Comparison of ENCODE assay signal across 18 cellular contexts in the genomic region with DNA sequence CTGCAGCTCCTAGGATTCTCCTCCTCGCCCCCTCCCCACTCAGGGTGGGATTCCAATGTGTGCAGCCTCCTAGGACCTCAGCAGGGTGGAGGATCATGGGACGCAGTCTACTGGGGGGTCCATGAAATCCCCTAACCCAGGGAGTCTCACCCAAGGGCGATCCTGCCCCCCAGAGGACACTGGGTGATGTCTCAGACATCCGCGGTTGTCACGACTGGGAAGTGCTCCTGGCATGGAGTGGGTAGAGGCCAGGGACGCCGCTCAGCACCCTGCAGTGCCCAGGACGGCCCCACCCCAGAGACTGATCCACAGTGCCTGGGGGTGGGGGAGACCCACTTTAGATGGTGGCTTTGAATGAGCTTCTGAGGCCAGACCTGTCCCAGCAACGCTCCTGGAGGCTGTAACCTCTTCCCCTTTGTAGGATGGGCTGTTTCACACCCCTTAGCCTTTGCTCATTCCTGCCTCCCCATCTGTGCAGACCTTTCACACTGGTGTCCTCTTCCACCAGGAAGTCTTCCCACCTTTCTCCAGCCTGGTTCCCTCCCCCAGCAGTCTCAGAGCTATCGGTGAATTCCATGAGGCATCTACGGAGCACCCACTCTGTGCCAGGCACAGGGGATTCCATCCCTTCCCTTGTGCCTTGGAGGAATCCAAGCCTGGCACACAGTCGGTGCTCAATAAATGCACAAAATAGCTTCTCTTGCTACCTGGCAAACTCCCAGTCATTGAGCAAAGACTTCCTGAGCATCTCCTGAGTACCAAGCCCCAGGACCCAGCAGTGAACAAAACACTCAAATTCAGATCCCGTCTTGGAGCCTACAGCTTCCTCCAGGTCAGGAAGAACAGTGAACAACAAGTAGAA. TPM values are rescaled to one million over a fixed set of nuclear protein-coding genes. Genes with fewer than 3 reads are reported as not detected.
A peak's percentile ranks its signal among the peaks of the same experiment; 100 is the strongest.
DNase-seq lines count a peak whose midpoint lies in the region; ATAC-seq, FAIRE-seq and TF ChIP-seq lines count a peak whose summit lies in the region.
"Had no signal": no experiment of that assay in that cellular context is flagged by ENCODE, and none has a peak within 500 bp of the region (broad histone marks: within the 10 kb centered on the region; RNA-seq: fewer than 3 reads in every experiment).

No MANE protein-coding gene starts in this region.

- H3K4me3 Mint-ChIP-seq in T-helper 17 cell: no peak overlapping the region
- H3K4me3 Mint-ChIP-seq: CD8-positive, alpha-beta T cell had no signal

- no peak for FAIRE-seq in D721Med (lab: Jason Lieb, UNC)
- FAIRE-seq: RCC 7860 had no signal

- H3K27ac Mint-ChIP-seq in T-helper 17 cell: peak overlapping the region; percentile 51
- H3K27ac Mint-ChIP-seq: CD8-positive, alpha-beta T cell; progenitor cell of endocrine pancreas had no signal

- no peak overlapping the region for H3K4me3 ChIP-seq in fibroblast of villous mesenchyme (ENCODE audit: low read depth, low read length)
- H3K4me3 ChIP-seq: GM23248 had no signal

- no peaks in the 10 kb centered on the region for H3K9me3 ChIP-seq in T-helper 17 cell (ENCODE audit: control insufficient read depth, low read length, poor library complexity, severe bottlenecking)

- TF ChIP-seq CTCF in GM10266 (IDR thresholded peaks at IDR 0.05; ENCODE audit: control insufficient read depth, insufficient read depth, low read depth, missing control alignments) (peak; percentile 6), fibroblast of villous mesenchyme (IDR thresholded peaks at IDR 0.05; ENCODE audit: insufficient read depth, low read depth, low read length) (peak; percentile 21), D721Med (IDR thresholded peaks at IDR 0.05; ENCODE audit: insufficient read depth, missing control alignments) (no peak)

- no peaks in the 10 kb centered on the region for H3K27me3 Mint-ChIP-seq in T-helper 17 cell

- no peak for ATAC-seq in T-helper 17 cell
- peak; percentile 2 for ATAC-seq in sciatic nerve
- no peak for ATAC-seq in HG03571 (IDR thresholded peaks at IDR 0.05; ENCODE audit: unreplicated experiment)
- ATAC-seq: CD8-positive, alpha-beta T cell had no signal

- no peak for DNase-seq in GM10266 (ENCODE audit: extremely low spot score)
- no peak for DNase-seq in T-helper 17 cell
- no peak for DNase-seq in fibroblast of villous mesenchyme (ENCODE audit: low read depth)
- no peak for DNase-seq in sciatic nerve (ENCODE audit: low spot score)
- DNase-seq in cerebellar cortex (ENCODE audit: low spot score): no peak
- no peak for DNase-seq in D721Med (ENCODE audit: insufficient read length, low spot score)
- DNase-seq: activated T-cell treated with anti-CD3 and anti-CD28 coated beads, Interleukin-2, amount 50 U/mL, for 48 hours; CD8-positive, alpha-beta T cell; GF-D8; NCI-H1436; NCI-H510A treated with DMSO at 0.1 percent for 48 hours; stimulated activated CD8-positive, alpha-beta memory T cell treated with anti-CD3 and anti-CD28 coated beads, Interleukin-4, amount 100 ng/mL, for 48 hours had no signal

- no peaks in the 10 kb centered on the region for H3K36me3 Mint-ChIP-seq in T-helper 17 cell (ENCODE audit: low read depth)
- H3K36me3 Mint-ChIP-seq: CD8-positive, alpha-beta T cell had no signal

- intact Hi-C loops in sciatic nerve (cut with DNase I): loop anchor here (5.0 kb wide), 1 partner anchor 148 kb away; no protein-coding TSS in a partner anchor

- peaks cover 12% of the 10 kb centered on the region for H3K4me1 Mint-ChIP-seq in T-helper 17 cell

RNA-seq across cellular contexts. Expression of a gene that starts 10.5 kb away (rescaled TPM):
- total RNA-seq in T-helper 17 cell (not detected), fibroblast of villous mesenchyme (not detected in 2 replicates), sciatic nerve (not detected)
- total RNA-seq: GM23248; T-helper 1 cell treated with Interleukin-12 subunit alpha and Interleukin-12 subunit beta and Interleukin-4 antibody, amounts not matched to agents 30 ng/mL and 1 ng/mL, for 36 hours; ureter had no signal

RNA-seq across cellular contexts. Expression of a gene that starts 13.4 kb away (rescaled TPM):
- total RNA-seq in T-helper 17 cell (not detected), fibroblast of villous mesenchyme (not detected in 2 replicates), sciatic nerve (not detected)
- total RNA-seq: CD8-positive, alpha-beta T cell; GM23248; progenitor cell of endocrine pancreas; T-helper 1 cell treated with Interleukin-12 subunit alpha and Interleukin-12 subunit beta and Interleukin-4 antibody, amounts not matched to agents 30 ng/mL and 1 ng/mL, for 36 hours; ureter had no signal

RNA-seq across cellular contexts. Expression of a gene that starts 30.6 kb away (rescaled TPM):
- total RNA-seq in T-helper 17 cell (1 to 10 TPM; 4.1 to 5.2 TPM), fibroblast of villous mesenchyme (10.4 and 11.6 TPM in 2 replicates), sciatic nerve (8.4 TPM)

RNA-seq across cellular contexts. Expression of a gene that starts 36.2 kb away (rescaled TPM):
- total RNA-seq in T-helper 17 cell (10 to 100 TPM; 95.0 to 96.6 TPM), fibroblast of villous mesenchyme (37.6 and 40.3 TPM in 2 replicates), sciatic nerve (46.1 TPM)
